ENCODE assay signal across 8 cellular contexts in genomic region chr17:16987830-16988601, GRCh38. TPM values are rescaled to one million over a fixed set of nuclear protein-coding genes. Genes with fewer than 3 reads are reported as not detected.
DNase-seq lines count a peak whose midpoint lies in the region; ATAC-seq and TF ChIP-seq lines count a peak whose summit lies in the region.

No MANE protein-coding gene starts in this region.

- peak overlapping the region; percentile 40 for H3K4me2 ChIP-seq in DND-41 (ENCODE audit: insufficient read depth, low read length)

- no peaks in the 10 kb centered on the region for H3K9me3 ChIP-seq in DND-41 (ENCODE audit: insufficient read depth, low read length, severe bottlenecking)
- H3K9me3 ChIP-seq in lung (ENCODE audit: control insufficient read depth in 2 of 2, insufficient read depth in 1 of 2, low read length in 1 of 2): no peaks in the 10 kb centered on the region

- peak overlapping the region; percentile 30 for H3K9ac ChIP-seq in DND-41 (ENCODE audit: low read depth, low read length)

- H3K4me1 ChIP-seq in DND-41 (ENCODE audit: insufficient read depth, low read length) (peaks cover 68% of the 10 kb centered on the region), lung (ENCODE audit: control insufficient read depth in 2 of 2, insufficient read depth in 2 of 2, low read length in 2 of 2) (peaks cover 0 to 3% of the 10 kb centered on the region in 2 donors)

- no peaks in the 10 kb centered on the region for H3K36me3 ChIP-seq in DND-41 (ENCODE audit: insufficient read depth, low read length)
- H3K36me3 ChIP-seq in lung (ENCODE audit: control insufficient read depth in 2 of 2, insufficient read depth in 2 of 2, low read length in 2 of 2): no peaks in the 10 kb centered on the region

- WGBS in lung, 2 donors: 24 to 39% methylated on average over 11 of the region's 11 CpGs

- H3K79me2 ChIP-seq in DND-41 (ENCODE audit: insufficient read depth, low read length): no peaks in the 10 kb centered on the region

- TF ChIP-seq CTCF in DND-41 (IDR thresholded peaks at IDR 0.05; ENCODE audit: borderline replicate concordance, extremely low read depth, low read length, poor library complexity, severe bottlenecking): no peak
- no peak for TF ChIP-seq CTCF in cardiac fibroblast (IDR thresholded peaks at IDR 0.05; ENCODE audit: low read depth, low read length)
- no peak for TF ChIP-seq CTCF in lung (IDR thresholded peaks at IDR 0.05; ENCODE audit: control extremely low read depth, extremely low read depth)

- H3K4me3 ChIP-seq in DND-41 (ENCODE audit: low read depth in 1 of 2, low read length in 2 of 2): peak overlapping the region in 1 of 2 experiments; percentile 4; a peak in 1 of 4 replicates
- H3K4me3 ChIP-seq in cardiac fibroblast (replicated peaks in 1 of 2; ENCODE audit: low read depth in 2 of 2, low read length in 2 of 2): no peak overlapping the region
- H3K4me3 ChIP-seq in lung: no peak overlapping the region

- H4K20me1 ChIP-seq in DND-41 (ENCODE audit: insufficient read depth, low read length): no peaks in the 10 kb centered on the region

- peak overlapping the region; percentile 90 for H3K27ac ChIP-seq in DND-41 (ENCODE audit: low read length)
- H3K27ac ChIP-seq in lung (ENCODE audit: low read depth in 1 of 2, low read length in 1 of 2): peak overlapping the region in 1 of 2 donors; percentile 32

- H2AFZ ChIP-seq in DND-41 (ENCODE audit: low read depth, low read length): no peak overlapping the region

- H3K27me3 ChIP-seq in DND-41 (ENCODE audit: insufficient read depth, low read length, poor library complexity): no peaks in the 10 kb centered on the region
- no peaks in the 10 kb centered on the region for H3K27me3 ChIP-seq in lung (ENCODE audit: control insufficient read depth, insufficient read depth)

- DNase-seq in DND-41 (peak; percentile 83), HK-2 (ENCODE audit: unreplicated experiment) (peak; percentile 55), UCSD-AML1 (lab: John Stamatoyannopoulos, UW; ENCODE audit: unreplicated experiment) (peak; percentile 75), cardiac fibroblast (ENCODE audit: low read depth in 2 of 2) (peak; percentile 57 to 84), lung (ENCODE audit: low spot score) (peak; percentile 63), NCI-H187 treated with DMSO at 0.1 percent for 48 hours (lab: John Stamatoyannopoulos, UW) (no peak)
- peak; percentile 40 to 56 for DNase-seq in stimulated activated CD8-positive, alpha-beta memory T cell treated with anti-CD3 and anti-CD28 coated beads, Interleukin-7, amount 100 ng/mL, for 48 hours (ENCODE audit: extremely low read depth in 1 of 2, low read depth in 1 of 2)

- peak; percentile 76 for ATAC-seq in DND-41 (ENCODE audit: insufficient read depth, low read depth)
- ATAC-seq in GM21390 (IDR thresholded peaks at IDR 0.05; ENCODE audit: unreplicated experiment): peak; percentile 66
- peak; percentile 63 for ATAC-seq in lung (ENCODE audit: insufficient read depth, low FRiP score)

RNA-seq across cellular contexts. Expression of gene TNFRSF13B, which starts 16.1 kb away (rescaled TPM):
- under 1 TPM; 0.34 to 0.61 TPM for total RNA-seq in lung
- polyA plus RNA-seq in lung: 1 to 10 TPM in 1 of 2 donors, under 1 TPM in 1; 0.08 to 1.4 TPM

RNA-seq across cellular contexts. Expression of gene MPRIP, which starts 54.2 kb away (rescaled TPM):
- 100 to 1,000 TPM; 181 to 342 TPM for total RNA-seq in lung
- 100 to 1,000 TPM; 121 to 168 TPM for polyA plus RNA-seq in lung
